Comparison of ENCODE assay signal across 10 cellular contexts in the genomic region with DNA sequence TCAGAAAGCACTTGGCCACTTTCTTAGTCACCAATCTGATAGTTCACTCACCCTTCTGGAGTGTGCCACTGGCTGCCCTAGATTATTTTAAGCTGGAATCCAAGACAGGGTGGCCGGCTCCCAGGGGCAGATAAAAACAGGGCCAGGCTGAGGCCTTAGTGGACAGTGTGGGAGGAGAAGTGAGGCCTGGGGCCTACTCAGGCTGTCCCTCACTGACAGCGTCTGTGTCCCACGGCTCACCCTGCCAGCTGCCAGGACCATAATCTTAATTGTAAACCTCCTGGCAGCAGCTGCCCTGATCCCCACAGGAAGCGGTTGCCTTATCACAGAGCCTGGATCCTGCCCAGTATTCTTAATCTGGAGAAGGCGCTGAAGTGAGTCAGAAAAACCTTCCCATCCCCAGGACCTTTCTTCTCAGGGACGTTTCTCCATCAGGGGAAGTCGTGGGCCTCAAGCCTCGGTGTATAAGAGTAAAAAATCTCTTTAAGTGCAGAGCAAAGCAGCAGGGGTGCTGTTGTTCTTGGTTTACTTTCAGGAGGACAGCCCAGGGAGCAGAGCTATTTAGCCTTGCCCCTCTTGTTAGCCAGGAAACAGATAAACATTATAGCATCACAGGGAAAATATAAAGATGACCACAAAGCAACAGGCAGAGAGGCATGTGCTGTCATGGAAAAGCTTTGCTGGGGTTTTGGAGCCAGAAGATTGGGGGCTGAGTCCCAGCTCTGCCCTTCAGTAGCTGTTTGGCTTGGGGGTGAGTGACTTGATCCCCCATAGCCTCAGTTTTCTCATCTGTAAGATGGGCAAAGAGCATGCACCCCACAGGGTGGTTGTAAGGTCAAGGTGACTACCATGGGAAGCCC. TPM values are rescaled to one million over a fixed set of nuclear protein-coding genes. Genes with fewer than 3 reads are reported as not detected.
A peak's percentile ranks its signal among the peaks of the same experiment; 100 is the strongest.
DNase-seq lines count a peak whose midpoint lies in the region; ATAC-seq and TF ChIP-seq lines count a peak whose summit lies in the region.
"Had no signal": no experiment of that assay in that cellular context is flagged by ENCODE, and none has a peak within 500 bp of the region (broad histone marks: within the 10 kb centered on the region; RNA-seq: fewer than 3 reads in every experiment).

No MANE protein-coding gene starts in this region.

- H3K4me1 ChIP-seq in endodermal cell (ENCODE audit: control insufficient read depth, insufficient read depth, low read length) = peaks cover 31% of the 10 kb centered on the region
- H3K4me1 ChIP-seq in muscle layer of duodenum (ENCODE audit: control insufficient read depth in 1 of 2, insufficient read depth in 2 of 2, low read length in 2 of 2) = peaks cover 20 to 43% of the 10 kb centered on the region in 2 donors

- H3K9me3 ChIP-seq in endodermal cell (ENCODE audit: control insufficient read depth, low read length) (peaks cover 18% of the 10 kb centered on the region), muscle layer of duodenum (ENCODE audit: control insufficient read depth in 1 of 2, low read length in 2 of 2) (no peaks in the 10 kb centered on the region)

- peaks cover 29% of the 10 kb centered on the region for H3K27me3 Mint-ChIP-seq in endodermal cell (ENCODE audit: insufficient read depth)

- H3K36me3 ChIP-seq in endodermal cell (ENCODE audit: control insufficient read depth, insufficient read depth, low read length) (peaks cover 10% of the 10 kb centered on the region), muscle layer of duodenum (ENCODE audit: control insufficient read depth in 1 of 2, insufficient read depth in 2 of 2, low read length in 2 of 2) (no peaks in the 10 kb centered on the region)

- H3K4me3 ChIP-seq in endodermal cell (ENCODE audit: low read length) = no peak overlapping the region
- peak overlapping the region in 1 of 2 donors; percentile 15 for H3K4me3 ChIP-seq in muscle layer of duodenum (ENCODE audit: low read depth in 1 of 2, low read length in 2 of 2)

- ATAC-seq in GM19351 (IDR thresholded peaks at IDR 0.05; ENCODE audit: unreplicated experiment) (no peak), GM21367 (IDR thresholded peaks at IDR 0.05; ENCODE audit: unreplicated experiment) (no peak)

- DNase-seq in AG08395 (ENCODE audit: low spot score) (peak; percentile 62), NCI-H2227 treated with DMSO at 0.1 percent for 48 hours (lab: John Stamatoyannopoulos, UW) (peak; percentile 34), endodermal cell (peak; percentile 71), DMS79 (lab: John Stamatoyannopoulos, UW) (no peak)
- no peak for DNase-seq in stimulated activated CD4-positive, alpha-beta T cell treated with anti-CD3 and anti-CD28 coated beads, Interleukin-4, amount 100 ng/mL, for 4 hours
- DNase-seq: NCI-H187 had no signal

- no peak overlapping the region for H3K9ac ChIP-seq in endodermal cell (ENCODE audit: extremely low read depth, low read length, poor library complexity, severe bottlenecking)

- H3K27ac ChIP-seq in endodermal cell (ENCODE audit: low read depth, low read length) = peak overlapping the region; percentile 47
- peak overlapping the region; percentile 90 for H3K27ac ChIP-seq in muscle layer of duodenum (ENCODE audit: low read length)

- no peak for TF ChIP-seq CTCF in endodermal cell (conservative IDR thresholded peaks at IDR 0.05)

- no peaks in the 10 kb centered on the region for H3K27me3 ChIP-seq in endodermal cell (ENCODE audit: control insufficient read depth, insufficient read depth, low read length, poor library complexity, severe bottlenecking)
- no peaks in the 10 kb centered on the region for H3K27me3 ChIP-seq in muscle layer of duodenum (ENCODE audit: low read depth, low read length)

- H3K36me3 Mint-ChIP-seq in endodermal cell (ENCODE audit: low read depth) = peaks cover 14% of the 10 kb centered on the region
- H3K36me3 Mint-ChIP-seq: CD14-positive monocyte had no signal

- peak overlapping the region; percentile 14 for H3K27ac Mint-ChIP-seq in endodermal cell

- H3K4me3 Mint-ChIP-seq in endodermal cell = no peak overlapping the region
- H3K4me3 Mint-ChIP-seq: CD14-positive monocyte had no signal

- H3K9me3 Mint-ChIP-seq in endodermal cell = peaks cover 17% of the 10 kb centered on the region

- 36 to 100% methylated on average over 1 to 8 of the region's 8 CpGs for WGBS in endodermal cell (ENCODE audit: insufficient coverage in 1 of 2, insufficient read length in 1 of 2), 2 experiments

- peaks cover 36% of the 10 kb centered on the region for H3K4me1 Mint-ChIP-seq in endodermal cell

RNA-seq across cellular contexts. Expression of gene TSPAN18, which starts 39.6 kb away (rescaled TPM):
- 10 to 100 TPM; 28.0 to 28.7 TPM for total RNA-seq in endodermal cell
- 96.1 TPM for polyA plus RNA-seq in endodermal cell (2013, experiment 1 of 2)
- polyA plus RNA-seq in endodermal cell (2013, experiment 2 of 2) = 74.6 TPM
- polyA plus RNA-seq: CD14-positive monocyte had no signal

Comparison
In these comparisons a context has a peak if more than half of its experiments do, and no peak if none do; other contexts are left out.
1. DNase-seq: peak in AG08395 (single experiment), NCI-H2227 treated with DMSO at 0.1 percent for 48 hours (single experiment) and endodermal cell (single experiment); none in stimulated activated CD4-positive, alpha-beta T cell treated with anti-CD3 and anti-CD28 coated beads, Interleukin-4, amount 100 ng/mL, for 4 hours (0 of 2) and DMS79 (single experiment).